In the genomic region with DNA sequence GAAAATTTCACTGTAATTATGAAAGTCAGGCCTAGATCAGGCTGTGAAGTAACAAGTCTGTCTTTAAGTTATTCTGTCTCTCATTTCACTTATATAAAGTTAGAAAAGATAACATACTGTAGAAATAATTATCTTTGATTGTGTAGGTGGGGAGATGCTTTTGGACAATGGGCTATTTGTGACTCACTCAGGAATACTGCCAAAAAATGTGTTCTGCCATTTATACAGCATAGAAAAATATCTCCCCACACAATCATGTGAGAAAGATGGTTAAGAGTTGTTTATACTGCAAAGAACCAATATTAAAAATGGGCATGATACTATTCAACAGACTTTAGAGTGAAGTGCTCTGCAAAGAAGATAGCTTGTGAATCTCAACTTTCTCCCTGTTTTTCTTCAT, we compare ENCODE assay signal across 14 cellular contexts.
A peak's percentile ranks its signal among the peaks of the same experiment; 100 is the strongest.
DNase-seq lines count a peak whose midpoint lies in the region; ATAC-seq and TF ChIP-seq lines count a peak whose summit lies in the region.
"Had no signal": no experiment of that assay in that cellular context is flagged by ENCODE, and none has a peak within 500 bp of the region (broad histone marks: within the 10 kb centered on the region; RNA-seq: fewer than 3 reads in every experiment).

No MANE protein-coding gene starts in this region.

- no peak overlapping the region for H2AK5ac ChIP-seq in mesendoderm (ENCODE audit: low read length)

- no peak for ATAC-seq in upper lobe of left lung (ENCODE audit: low FRiP score in 2 of 2)
- ATAC-seq: CD8-positive, alpha-beta T cell had no signal

- TF ChIP-seq CTCF in choroid plexus epithelial cell (conservative IDR thresholded peaks at IDR 0.05; ENCODE audit: low read depth, low read length) (no peak), upper lobe of left lung (IDR thresholded peaks at IDR 0.05) (no peak)

- no peak overlapping the region for H3K56ac ChIP-seq in mesendoderm (ENCODE audit: low read length)

- H3K9me3 ChIP-seq in upper lobe of left lung = no peaks in the 10 kb centered on the region
- H3K9me3 ChIP-seq: BLaER1 treated with 17β-estradiol and CSF1 and Interleukin-3, amounts not matched to agents 10 nM and 100 nM had no signal

- H3K4me3 ChIP-seq in choroid plexus epithelial cell (ENCODE audit: low read depth, low read length) = no peak overlapping the region
- no peak overlapping the region for H3K4me3 ChIP-seq in upper lobe of left lung
- H3K4me3 ChIP-seq in mesendoderm (ENCODE audit: low read length) = no peak overlapping the region
- H3K4me3 ChIP-seq: BLaER1 treated with 17β-estradiol and CSF1 and Interleukin-3, amounts not matched to agents 10 nM and 100 nM had no signal

- H3K9ac ChIP-seq in mesendoderm (ENCODE audit: low read length) = no peak overlapping the region
- H3K9ac ChIP-seq: BLaER1 treated with 17β-estradiol and CSF1 and Interleukin-3, amounts not matched to agents 10 nM and 100 nM had no signal

- no peak overlapping the region for H3K18ac ChIP-seq in mesendoderm (ENCODE audit: low read length)

- H2BK5ac ChIP-seq in mesendoderm (ENCODE audit: low read length) = no peak overlapping the region

- no peak overlapping the region for H4K5ac ChIP-seq in mesendoderm (ENCODE audit: low read length)

- H3K4me2 ChIP-seq in mesendoderm (ENCODE audit: low read length) = no peak overlapping the region
- H3K4me2 ChIP-seq: BLaER1 treated with 17β-estradiol and CSF1 and Interleukin-3, amounts not matched to agents 10 nM and 100 nM had no signal

- no peak overlapping the region for H4K8ac ChIP-seq in mesendoderm (ENCODE audit: low read depth, low read length)

- H3K4me1 ChIP-seq in upper lobe of left lung = no peaks in the 10 kb centered on the region
- no peaks in the 10 kb centered on the region for H3K4me1 ChIP-seq in mesendoderm (ENCODE audit: control insufficient read depth, low read depth, low read length)
- H3K4me1 ChIP-seq: BLaER1 treated with 17β-estradiol and CSF1 and Interleukin-3, amounts not matched to agents 10 nM and 100 nM had no signal

- no peak overlapping the region for H3K23ac ChIP-seq in mesendoderm (ENCODE audit: low read length)

- H2BK120ac ChIP-seq in mesendoderm (ENCODE audit: low read depth, low read length) = no peak overlapping the region

- peak; percentile 53 for DNase-seq in HT1080 (ENCODE audit: low read depth)
- DNase-seq in amniotic epithelial cell (ENCODE audit: low read depth) = peak; percentile 7
- peak; percentile 14 for DNase-seq in choroid plexus epithelial cell (ENCODE audit: low read depth)
- peak; percentile 20 for DNase-seq in non-pigmented ciliary epithelial cell (ENCODE audit: low read depth)
- DNase-seq in activated T-cell treated with anti-CD3 and anti-CD28 coated beads, Interleukin-2, amount 50 U/mL, for 48 hours = no peak
- no peak for DNase-seq in upper lobe of left lung
- no peak for DNase-seq in mesendoderm
- DNase-seq: CD8-positive, alpha-beta T cell; COR-L47; DMS 273 treated with DMSO at 0.1 percent for 48 hours; DMS53; DND-41; H9 had no signal

- H3K4ac ChIP-seq in mesendoderm (ENCODE audit: low read depth, low read length) = no peak overlapping the region

- H3K27ac ChIP-seq in upper lobe of left lung (no peak overlapping the region), mesendoderm (ENCODE audit: low read depth, low read length) (no peak overlapping the region)
- H3K27ac ChIP-seq: BLaER1 treated with 17β-estradiol and CSF1 and Interleukin-3, amounts not matched to agents 10 nM and 100 nM had no signal

- TF ChIP-seq POLR2A in upper lobe of left lung (IDR thresholded peaks at IDR 0.05) = no peak

- no peaks in the 10 kb centered on the region for H3K79me2 ChIP-seq in mesendoderm (ENCODE audit: control insufficient read depth, insufficient read depth, low read length)

- H3K27me3 ChIP-seq in upper lobe of left lung (no peaks in the 10 kb centered on the region), mesendoderm (ENCODE audit: insufficient read depth, low read length, poor library complexity) (no peaks in the 10 kb centered on the region)
- H3K27me3 ChIP-seq: BLaER1 treated with 17β-estradiol and CSF1 and Interleukin-3, amounts not matched to agents 10 nM and 100 nM had no signal

- no peaks in the 10 kb centered on the region for H3K79me1 ChIP-seq in mesendoderm (ENCODE audit: low read length)

- H3K36me3 ChIP-seq in upper lobe of left lung (no peaks in the 10 kb centered on the region), mesendoderm (ENCODE audit: control insufficient read depth, insufficient read depth, low read length) (no peaks in the 10 kb centered on the region)
- H3K36me3 ChIP-seq: BLaER1 treated with 17β-estradiol and CSF1 and Interleukin-3, amounts not matched to agents 10 nM and 100 nM had no signal

- H2BK15ac ChIP-seq in mesendoderm (replicated peaks; ENCODE audit: low read depth) = no peak overlapping the region

- TF ChIP-seq EP300 in upper lobe of left lung (IDR thresholded peaks at IDR 0.05) = no peak

Comparison
In these comparisons a context has a peak if more than half of its experiments do, and no peak if none do; other contexts are left out.
1. DNase-seq: peak in HT1080 (single experiment), amniotic epithelial cell (single experiment), choroid plexus epithelial cell (single experiment) and non-pigmented ciliary epithelial cell (single experiment); none in activated T-cell treated with anti-CD3 and anti-CD28 coated beads, Interleukin-2, amount 50 U/mL, for 48 hours (0 of 2), upper lobe of left lung (0 of 2) and mesendoderm (single experiment).